ENCODE assay signal across 8 cellular contexts in the genomic region with DNA sequence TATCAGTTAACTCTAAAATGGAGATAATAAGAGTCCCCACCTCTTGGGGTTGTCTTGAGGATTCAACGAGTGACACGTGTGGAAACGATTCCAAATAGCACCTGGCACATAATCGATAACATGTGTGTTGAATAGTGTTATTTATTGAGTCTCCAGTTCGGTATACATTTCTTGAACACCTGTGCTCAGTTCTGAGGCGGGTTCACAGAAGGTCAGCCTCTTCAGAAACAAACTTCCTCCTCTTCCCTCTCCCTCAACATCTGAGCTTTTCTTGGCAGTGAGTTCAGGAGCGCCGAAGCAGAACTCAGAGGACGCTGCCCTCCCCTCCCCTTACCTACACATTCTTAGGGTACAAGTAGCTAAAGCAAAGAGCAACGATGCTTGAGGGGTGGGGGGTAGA. TPM values are rescaled to one million over a fixed set of nuclear protein-coding genes. Genes with fewer than 3 reads are reported as not detected.
A peak's percentile ranks its signal among the peaks of the same experiment; 100 is the strongest.
DNase-seq lines count a peak whose midpoint lies in the region; ATAC-seq, FAIRE-seq and TF ChIP-seq lines count a peak whose summit lies in the region.

No MANE protein-coding gene starts in this region.

- H3K9ac ChIP-seq in mucosa of stomach (ENCODE audit: low read length): peak overlapping the region; percentile 79

- DNase-seq in AG04450 (ENCODE audit: low read depth, low spot score): no peak
- DNase-seq in HL-60 (ENCODE audit: low read depth in 1 of 2, low spot score in 1 of 2): no peak
- DNase-seq in breast epithelium (ENCODE audit: low spot score in 2 of 2): no peak
- no peak for DNase-seq in COLO668 (lab: John Stamatoyannopoulos, UW; ENCODE audit: unreplicated experiment)
- no peak for DNase-seq in amniotic stem cell (lab: John Stamatoyannopoulos, UW)
- DNase-seq in HTR-8/SVneo (ENCODE audit: insufficient read length, low spot score): no peak

- H3K36me3 ChIP-seq in breast epithelium (no peaks in the 10 kb centered on the region), mucosa of stomach (ENCODE audit: control insufficient read depth, insufficient read depth, low read length) (no peaks in the 10 kb centered on the region)

- H3K27ac ChIP-seq in AG04450 (ENCODE audit: low read depth, low read length) (no peak overlapping the region), HL-60 (replicated peaks) (peak overlapping the region; percentile 77), breast epithelium (no peak overlapping the region)

- no peak for TF ChIP-seq POLR2A in breast epithelium (IDR thresholded peaks at IDR 0.05)

- TF ChIP-seq CTCF in AG04450 (IDR thresholded peaks at IDR 0.05; ENCODE audit: low read depth, low read length): no peak
- TF ChIP-seq CTCF in HL-60 (IDR thresholded peaks at IDR 0.05; ENCODE audit: insufficient read depth, low read length): no peak
- no peak for TF ChIP-seq CTCF in breast epithelium (IDR thresholded peaks at IDR 0.05)

- H3K9me3 ChIP-seq in AG04450 (ENCODE audit: control insufficient read depth, insufficient read depth, low read length) (no peaks in the 10 kb centered on the region), breast epithelium (no peaks in the 10 kb centered on the region), mucosa of stomach (ENCODE audit: control insufficient read depth, low read length) (no peaks in the 10 kb centered on the region)

- H3K27me3 ChIP-seq in AG04450 (ENCODE audit: control insufficient read depth, insufficient read depth, low read length) (no peaks in the 10 kb centered on the region), HL-60 (ENCODE audit: insufficient read depth, poor library complexity, severe bottlenecking) (no peaks in the 10 kb centered on the region), breast epithelium (no peaks in the 10 kb centered on the region), mucosa of stomach (ENCODE audit: control insufficient read depth, insufficient read depth, low read length) (no peaks in the 10 kb centered on the region)

- POLR2A ChIA-PET in AG04450 (lab: Yijun Ruan, JAX): no interaction called here

- no peak for ATAC-seq in GM19035 (IDR thresholded peaks at IDR 0.05; ENCODE audit: unreplicated experiment)

- H3K4me3 ChIP-seq in AG04450 (ENCODE audit: low read depth, low read length) (peak overlapping the region; percentile 74), HL-60 (replicated peaks; ENCODE audit: insufficient read depth, low read length) (peak overlapping the region; percentile 78), breast epithelium (peak overlapping the region; percentile 67 to 82 (median 67)), mucosa of stomach (ENCODE audit: low read length) (peak overlapping the region; percentile 60)

- CTCF ChIA-PET in AG04450 (lab: Charles Lee): no interaction called here

- FAIRE-seq in HTR-8/SVneo (lab: Jason Lieb, UNC): no peak

- H3K4me1 ChIP-seq in breast epithelium (no peaks in the 10 kb centered on the region), mucosa of stomach (ENCODE audit: control insufficient read depth, insufficient read depth, low read length) (no peaks in the 10 kb centered on the region)

- intact Hi-C loops in breast epithelium (cut with DNase I; ENCODE audit: low total_unique reads): loop anchor here (1.0 to 5.0 kb wide), 2 partner anchors 27 to 1797 kb away; no protein-coding TSS in a partner anchor

RNA-seq across cellular contexts. Expression of a gene that starts 0.9 kb away (rescaled TPM):
- polyA plus RNA-seq in AG04450 (2011; rRNA removed): 154 and 166 TPM in 2 replicates
- 48.9 and 64.5 TPM in 2 replicates for polyA minus RNA-seq in AG04450 (2011; rRNA and poly(A)+ RNA removed)
- total RNA-seq in breast epithelium: 10 to 100 TPM; 54.7 to 58.4 (median 55.7) TPM
